26 cellular contexts compared by ENCODE assay signal in genomic region chr1:238916828-238917227, GRCh38.
"Had no signal": no experiment of that assay in that cellular context is flagged by ENCODE, and none has a peak within 500 bp of the region (broad histone marks: within the 10 kb centered on the region; RNA-seq: fewer than 3 reads in every experiment).

No MANE protein-coding gene starts in this region.

- H3K27ac Mint-ChIP-seq: activated T-helper 2 cell treated with anti-CD3 and anti-CD28 coated beads, Interferon-gamma antibody, Interleukin-2, Interleukin-4, amounts not matched to agents 10 μg/mL and 5 μg/mL and 100 μg/mL, durations not matched to agents 14 hours and 24 hours and 36 hours; T-helper 1 cell treated with Interleukin-12 subunit alpha and Interleukin-12 subunit beta and Interleukin-4 antibody, amounts not matched to agents 30 μg/mL and 1 μg/mL, for 36 hours had no signal

- H3K27ac ChIP-seq: body of pancreas, cardiac muscle cell, Peyer's patch had no signal

- H3K36me3 ChIP-seq: cardiac muscle cell, Peyer's patch had no signal

- FAIRE-seq: colon had no signal

- H3K4me3 Mint-ChIP-seq: T-helper 1 cell treated with Interleukin-12 subunit alpha and Interleukin-12 subunit beta and Interleukin-4 antibody, amounts not matched to agents 30 μg/mL and 1 μg/mL, for 36 hours had no signal

- H3K9me3 ChIP-seq: body of pancreas, Peyer's patch had no signal

- H3K4me1 ChIP-seq: body of pancreas, Peyer's patch had no signal

- DNase-seq: activated CD4-positive, alpha-beta T cell treated with anti-CD3 and anti-CD28 coated beads for 4 hours; activated CD4-positive, alpha-beta T cell treated with anti-CD3 and anti-CD28 coated beads, Interleukin-2, amount 50 U/mL, for 4 hours; activated naive CD4-positive, alpha-beta T cell treated with anti-CD3 and anti-CD28 coated beads, Interleukin-2, amount 50 U/mL, for 16 hours; activated T-cell treated with anti-CD3 and anti-CD28 coated beads for 4 hours; activated T-cell treated with anti-CD3 and anti-CD28 coated beads, Interleukin-2, amount 50 U/mL, for 48 hours; aorta; body of pancreas; cerebellar nuclear complex; KG1; MV-4-11; NCI-H1092 treated with DMSO at 0.1 percent for 48 hours; NCI-H1417 treated with DMSO at 0.1 percent for 48 hours; NCI-H1694; NCI-H2029; NCI-H345; NCI-H510A; NCI-H69; NK-92 treated with Interleukin-12 subunit alpha and Interleukin-12 subunit beta, amount 100 ng/mL, for 24 hours; OCI-M1; Peyer's patch; SHP77 treated with DMSO at 0.1 percent for 48 hours had no signal

- ATAC-seq: activated CD4-positive, CD25-positive, alpha-beta regulatory T cell treated with anti-CD3 and anti-CD28 coated beads, Interleukin-2, amount 50 U/mL, for 24 hours; body of pancreas had no signal

- H3K4me3 ChIP-seq: body of pancreas, cardiac muscle cell, Peyer's patch had no signal

- H3K27me3 ChIP-seq: body of pancreas, cardiac muscle cell, Peyer's patch had no signal
